ENCODE assay signal across 8 cellular contexts in genomic region chr5:60944904-60945759, GRCh38. TPM values are rescaled to one million over a fixed set of nuclear protein-coding genes. Genes with fewer than 3 reads are reported as not detected.
A peak's percentile ranks its signal among the peaks of the same experiment; 100 is the strongest.
DNase-seq lines count a peak whose midpoint lies in the region; TF ChIP-seq lines count a peak whose summit lies in the region.

Gene ERCC8, minus strand, starts transcription at chr5:60945070. Its CDS starts 62 bp downstream, at chr5:60945008.
Gene NDUFAF2, plus strand, starts transcription at chr5:60945205. Its CDS starts 51 bp downstream, at chr5:60945256.

- no peaks in the 10 kb centered on the region for H3K36me3 ChIP-seq in suprapubic skin

- TF ChIP-seq POLR2A in suprapubic skin (IDR thresholded peaks at IDR 0.05), result no peak

- peaks cover 5% of the 10 kb centered on the region for H3K36me3 Mint-ChIP-seq in HFFc6 (ENCODE audit: low read depth)
- peaks cover 7% of the 10 kb centered on the region for H3K36me3 Mint-ChIP-seq in activated naive CD4-positive, alpha-beta T cell treated with anti-CD3 and anti-CD28 coated beads for 36 hours (ENCODE audit: low read depth)

- 1% methylated on average over 42 of the region's 61 CpGs for WGBS in suprapubic skin

- CTCF ChIA-PET in activated naive CD4-positive, alpha-beta T cell treated with anti-CD3 and anti-CD28 coated beads for 36 hours (lab: Charles Lee), result interaction anchor here (0.9 kb wide), 1 partner anchor 110 kb away, joined by 4 read pairs; no protein-coding TSS in a partner anchor

- DNase-seq in GM04504 (ENCODE audit: low read depth) (peak; percentile 84), HFFc6 (peak; percentile 87), NAMALWA (ENCODE audit: low spot score) (peak; percentile 86), SK-MEL-5 (ENCODE audit: low read depth, low spot score) (peak; percentile 94), glomerular endothelial cell (ENCODE audit: extremely low read depth, low read depth, low spot score) (peak; percentile 61), nucleus accumbens (lab: John Stamatoyannopoulos, UW) (peak; percentile 43 to 96 (median 87)), suprapubic skin (ENCODE audit: low spot score in 2 of 2) (peak; percentile 95 to 96)
- peak; percentile 92 for DNase-seq in activated naive CD4-positive, alpha-beta T cell treated with anti-CD3 and anti-CD28 coated beads for 36 hours

- H3K9me3 ChIP-seq in suprapubic skin, result no peaks in the 10 kb centered on the region

- H3K9me3 Mint-ChIP-seq in HFFc6, result no peaks in the 10 kb centered on the region
- H3K9me3 Mint-ChIP-seq in activated naive CD4-positive, alpha-beta T cell treated with anti-CD3 and anti-CD28 coated beads for 36 hours, result no peaks in the 10 kb centered on the region

- no peaks in the 10 kb centered on the region; the same call in 1 of the 2 replicates for H3K27me3 Mint-ChIP-seq in HFFc6 (ENCODE audit: insufficient read depth)
- no peaks in the 10 kb centered on the region for H3K27me3 Mint-ChIP-seq in activated naive CD4-positive, alpha-beta T cell treated with anti-CD3 and anti-CD28 coated beads for 36 hours (ENCODE audit: low read depth)

- intact Hi-C loops in activated naive CD4-positive, alpha-beta T cell treated with anti-CD3 and anti-CD28 coated beads for 36 hours (cut with micrococcal nuclease), result loop anchor here (1.0 to 5.0 kb wide), 10 partner anchors 14 to 1459 kb away; partner anchors contain the start of genes DEPDC1B, SMIM15 and ZSWIM6

- TF ChIP-seq EP300 in suprapubic skin (IDR thresholded peaks at IDR 0.05), result no peak

- TF ChIP-seq CTCF in HFFc6 (IDR thresholded peaks at IDR 0.05) (no peak), suprapubic skin (IDR thresholded peaks at IDR 0.05) (no peak)

- H3K4me1 Mint-ChIP-seq in HFFc6 (ENCODE audit: low read depth), result peaks cover 26% of the 10 kb centered on the region
- peaks cover 24% of the 10 kb centered on the region for H3K4me1 Mint-ChIP-seq in activated naive CD4-positive, alpha-beta T cell treated with anti-CD3 and anti-CD28 coated beads for 36 hours (ENCODE audit: low read depth)

- no peak within 1 kb of the TSS for H3K4me3 Mint-ChIP-seq in HFFc6
- no peak within 1 kb of the TSS for H3K4me3 Mint-ChIP-seq in activated naive CD4-positive, alpha-beta T cell treated with anti-CD3 and anti-CD28 coated beads for 36 hours

- H3K4me1 ChIP-seq in suprapubic skin, result peaks cover 18% of the 10 kb centered on the region

- H3K27me3 ChIP-seq in suprapubic skin, result no peaks in the 10 kb centered on the region

- peak within 1 kb of the TSS; percentile 69 for H3K4me3 ChIP-seq in suprapubic skin

- no peak within 1 kb of the TSS for H3K27ac Mint-ChIP-seq in HFFc6
- H3K27ac Mint-ChIP-seq in activated naive CD4-positive, alpha-beta T cell treated with anti-CD3 and anti-CD28 coated beads for 36 hours, result peak within 1 kb of the TSS; percentile 62

- peak within 1 kb of the TSS; percentile 85 for H3K27ac ChIP-seq in suprapubic skin

- in situ Hi-C loops in SK-MEL-5 (cut with HindIII; ENCODE audit: low pct_unique_long_range_greater_than_20kb, low sequenced_read_pairs), result loop anchor here (25.0 kb wide), 1 partner anchor 258 kb away; no protein-coding TSS in a partner anchor

RNA-seq across cellular contexts. Expression of gene ERCC8, which starts in this region (rescaled TPM):
- 10 to 100 TPM in 5 of 6 experiments, 1 to 10 TPM in 1; 8.5 to 10.7 (median 10.5) TPM for total RNA-seq in HFFc6 (2021; fragmentation: NEBNext Ultra II Directional; extraction: Animal tissue kit (Norgen Biotek cat#: 25700))
- 13.6 and 13.9 TPM in 2 replicates for total RNA-seq in SK-MEL-5 (2014; rRNA removed; shearing (Covaris generic))
- 11.1 and 11.4 TPM in 2 replicates for polyA plus RNA-seq in SK-MEL-5 (2015; cell fraction: cytosol; rRNA removed)
- 8.6 and 17.6 TPM in 2 replicates for polyA plus RNA-seq in SK-MEL-5 (2015; cell fraction: nucleus; rRNA removed)
- 1 to 10 TPM; 7.8 to 9.1 TPM for total RNA-seq in activated naive CD4-positive, alpha-beta T cell treated with anti-CD3 and anti-CD28 coated beads for 36 hours
- 9.6 and 11.1 TPM in 2 replicates for total RNA-seq in glomerular endothelial cell
- total RNA-seq in suprapubic skin, result 10 to 100 TPM in 3 of 4 donors, 1 to 10 TPM in 1; 6.7 to 14.9 (median 11.9) TPM

RNA-seq across cellular contexts. Expression of gene NDUFAF2, which starts in this region (rescaled TPM):
- 10 to 100 TPM; 40.4 to 57.3 (median 51.5) TPM for total RNA-seq in HFFc6 (2021; fragmentation: NEBNext Ultra II Directional; extraction: Animal tissue kit (Norgen Biotek cat#: 25700))
- total RNA-seq in SK-MEL-5 (2014; rRNA removed; shearing (Covaris generic)), result 47.8 and 60.3 TPM in 2 replicates
- 26.5 and 45.7 TPM in 2 replicates for polyA plus RNA-seq in SK-MEL-5 (2015; cell fraction: cytosol; rRNA removed)
- polyA plus RNA-seq in SK-MEL-5 (2015; cell fraction: nucleus; rRNA removed), result 1.6 and 8.5 TPM in 2 replicates
- 10 to 100 TPM; 35.6 to 38.5 TPM for total RNA-seq in activated naive CD4-positive, alpha-beta T cell treated with anti-CD3 and anti-CD28 coated beads for 36 hours
- total RNA-seq in glomerular endothelial cell, result 19.6 and 22.3 TPM in 2 replicates
- total RNA-seq in suprapubic skin, result 10 to 100 TPM; 15.6 to 20.4 (median 17.5) TPM

Comparison
In these comparisons a context has a peak if more than half of its experiments do, and no peak if none do; other contexts are left out.
1. Peak in every context shown above with its lines: DNase-seq, H3K4me3 ChIP-seq and H3K27ac ChIP-seq.